11 cellular contexts compared by ENCODE assay signal in the genomic region with DNA sequence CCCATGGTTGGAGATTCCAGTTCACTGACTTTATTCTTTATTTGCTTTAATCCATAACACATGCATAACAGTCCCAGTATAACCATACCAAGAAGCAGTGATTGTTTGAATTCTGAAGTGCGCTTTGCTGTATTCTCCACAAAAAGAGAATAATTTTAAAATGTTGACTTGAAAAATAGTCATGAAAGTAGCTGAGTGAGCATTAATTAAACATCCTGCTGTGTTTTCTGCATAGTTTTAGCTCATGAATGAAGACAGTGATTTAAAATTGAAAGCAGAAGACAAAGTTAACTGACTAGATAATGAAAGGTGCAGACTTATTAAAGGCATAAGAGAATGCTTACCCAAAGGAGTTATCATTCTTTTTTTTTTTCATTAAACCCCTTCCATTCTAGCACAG.
"Had no signal": no experiment of that assay in that cellular context is flagged by ENCODE, and none has a peak within 500 bp of the region (broad histone marks: within the 10 kb centered on the region; RNA-seq: fewer than 3 reads in every experiment).

No MANE protein-coding gene starts in this region.

- H3K36me3 ChIP-seq: HAP-1 had no signal

- H3K4me2 ChIP-seq: GM23338 had no signal

- ATAC-seq: GM23338, HCT116 had no signal

- H2AFZ ChIP-seq: GM23248, GM23338 had no signal

- H3K9me3 ChIP-seq: HAP-1 had no signal

- H3K27ac ChIP-seq: GM23248 had no signal

- DNase-seq: GM23248, GOT3, H7, H9, HCEC 1CT, HFFc6 had no signal

- H3K9ac ChIP-seq: GM23248 had no signal

- H3K4me1 ChIP-seq: HAP-1 had no signal

- FAIRE-seq: H1, H54 had no signal

- H3K4me3 ChIP-seq: GM23248, GM23338, HAP-1 had no signal
